In genomic region chr11:76783294-76783900, GRCh38 we compare ENCODE assay signal across 8 cellular contexts. TPM values are rescaled to one million over a fixed set of nuclear protein-coding genes. Genes with fewer than 3 reads are reported as not detected.
DNase-seq lines count a peak whose midpoint lies in the region; ATAC-seq, FAIRE-seq and TF ChIP-seq lines count a peak whose summit lies in the region.

Gene TSKU, plus strand, starts transcription at chr11:76783356. Its CDS starts 12,261 bp downstream, at chr11:76795617.

- H3K27me3 ChIP-seq in PC-3 (ENCODE audit: low read length): no peaks in the 10 kb centered on the region

- peak within 1 kb of the TSS; percentile 97 for H3K9ac ChIP-seq in PC-3 (ENCODE audit: low read length)

- H3K36me3 ChIP-seq in PC-3 (ENCODE audit: low read depth, low read length): 0 out of 2 replicates have a peak, but pooled peaks cover 4% of the 10 kb centered on the region

- TF ChIP-seq CTCF in GM13977 (IDR thresholded peaks at IDR 0.05; ENCODE audit: extremely low read depth, insufficient read depth, missing control alignments): no peak
- no peak for TF ChIP-seq CTCF in PC-3 (conservative IDR thresholded peaks at IDR 0.05; ENCODE audit: low read depth, low read length)

- no TSS peak for BruUV-seq in PC-3 (replicated peaks; lab: Mats Ljungman, UMichigan)

- intact Hi-C loops in PC-3 (cut with micrococcal nuclease): loop anchor here (5.0 kb wide), 1 partner anchor 51 kb away; no protein-coding TSS in a partner anchor

- H3K4me1 ChIP-seq in PC-3 (ENCODE audit: insufficient read depth, low read length): peaks cover 21% of the 10 kb centered on the region

- no peaks in the 10 kb centered on the region for H3K9me2 ChIP-seq in PC-3 (replicated peaks; ENCODE audit: low read length)

- no peaks in the 10 kb centered on the region for H3F3A ChIP-seq in PC-3 (ENCODE audit: low read length, unreplicated experiment)

- H4K20me1 ChIP-seq in PC-3 (ENCODE audit: low read length): peaks cover 19% of the 10 kb centered on the region

- DNase-seq in GM13977 (ENCODE audit: low spot score) (peak; percentile 56), PC-3 (peak; percentile 27), dermis blood vessel endothelial cell (peak; percentile 43), mucosa of gallbladder (ENCODE audit: low spot score) (no peak), urothelium cell line (ENCODE audit: low spot score) (no peak), NCI-H1092 (lab: John Stamatoyannopoulos, UW) (no peak), SIG-M5 treated with dmso at 0.1 percent for 504 hours (lab: John Stamatoyannopoulos, UW; ENCODE audit: unreplicated experiment) (no peak), T-helper 9 cell (no peak)

- peak within 1 kb of the TSS; percentile 92 for H3K4me3 ChIP-seq in PC-3 (ENCODE audit: low read length)

- peak; percentile 30 for ATAC-seq in PC-3

- peak within 1 kb of the TSS; percentile 98 for H3K4me2 ChIP-seq in PC-3 (ENCODE audit: low read length)

- H3K79me2 ChIP-seq in PC-3 (ENCODE audit: low read length): peaks cover 48% of the 10 kb centered on the region

- in situ Hi-C loops in GM13977 (cut with MboI; ENCODE audit: low pct_unique_long_range_greater_than_20kb, low sequenced_read_pairs, unreplicated experiment): no loop called here

- peak within 1 kb of the TSS; percentile 68 for H3K27ac ChIP-seq in PC-3 (ENCODE audit: low read length)

- POLR2A ChIA-PET in PC-3 (lab: Charles Lee; ENCODE audit: unreplicated experiment): no interaction called here

- CTCF ChIA-PET in PC-3 (lab: Charles Lee): no interaction called here

- H3K9me3 ChIP-seq in PC-3 (ENCODE audit: low read length): no peaks in the 10 kb centered on the region

- peak within 1 kb of the TSS; percentile 86 for H2AFZ ChIP-seq in PC-3 (ENCODE audit: low read length)

- peak; percentile 5 for FAIRE-seq in urothelium cell line (lab: Jason Lieb, UNC)

RNA-seq across cellular contexts. Expression of gene TSKU, which starts in this region (rescaled TPM):
- total RNA-seq in PC-3 (2014; rRNA removed) (32.1 and 39.2 TPM in 2 replicates), dermis blood vessel endothelial cell (4.4 and 8.7 TPM in 2 replicates), mucosa of gallbladder (35.8 TPM)

Comparison
In these comparisons a context has a peak if more than half of its experiments do, and no peak if none do; other contexts are left out.
1. DNase-seq: peak in GM13977 (single experiment), PC-3 (single experiment) and dermis blood vessel endothelial cell (single experiment); none in mucosa of gallbladder (single experiment), urothelium cell line (single experiment), NCI-H1092 (single experiment), SIG-M5 treated with dmso at 0.1 percent for 504 hours (single experiment) and T-helper 9 cell (single experiment).